In the genomic region with DNA sequence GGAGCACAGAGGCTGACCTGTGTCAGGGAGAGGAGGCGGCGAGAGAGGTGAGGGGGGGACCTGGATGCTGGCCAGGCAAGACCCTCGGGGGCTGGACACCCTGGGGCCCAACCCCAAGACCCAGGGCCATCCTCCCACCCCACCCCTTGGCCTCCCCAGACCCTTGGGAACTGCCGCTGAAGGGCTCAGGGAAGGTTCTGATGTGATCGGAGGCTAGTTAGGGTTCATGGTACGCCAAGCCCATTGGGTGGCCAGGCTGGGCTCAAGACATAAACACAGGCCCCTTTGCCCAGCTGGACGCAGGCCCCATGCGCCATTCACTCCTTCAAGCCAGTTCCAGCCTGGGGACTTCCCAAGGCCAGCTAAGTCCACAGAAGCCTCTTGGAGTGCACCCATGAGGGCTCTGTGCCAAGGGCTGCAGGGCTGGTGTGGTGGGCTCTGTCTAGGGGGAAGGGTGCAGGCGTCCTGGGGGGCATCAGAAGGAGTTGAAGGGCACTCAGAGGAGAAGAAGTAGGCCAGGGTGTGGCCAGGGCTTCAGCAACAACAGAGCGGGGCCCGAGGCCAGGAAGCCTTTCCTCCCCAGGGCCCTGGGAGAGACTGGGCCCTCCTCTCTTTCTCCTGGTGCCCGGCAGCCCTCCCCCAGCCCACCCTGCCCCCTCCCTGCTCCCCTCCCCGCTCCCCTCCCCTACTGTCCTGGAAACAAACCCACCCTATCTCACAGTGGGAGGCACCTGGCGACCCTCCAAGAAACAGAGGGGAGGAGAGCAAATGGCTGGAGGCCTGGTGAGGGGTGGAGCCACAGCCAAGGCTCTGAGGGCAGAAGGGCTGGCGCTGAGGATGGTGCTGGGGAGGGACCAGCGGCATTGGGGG, we compare ENCODE assay signal across 9 cellular contexts. TPM values are rescaled to one million over a fixed set of nuclear protein-coding genes. Genes with fewer than 3 reads are reported as not detected.
DNase-seq lines count a peak whose midpoint lies in the region; ATAC-seq and TF ChIP-seq lines count a peak whose summit lies in the region.
"Had no signal": no experiment of that assay in that cellular context is flagged by ENCODE, and none has a peak within 500 bp of the region (broad histone marks: within the 10 kb centered on the region; RNA-seq: fewer than 3 reads in every experiment).

No MANE protein-coding gene starts in this region.

- DNase-seq in GM03348 (ENCODE audit: low spot score) (peak; percentile 81), SK-N-MC (ENCODE audit: low read depth, low spot score) (no peak), left cardiac atrium (peak; percentile 95), sciatic nerve (ENCODE audit: low spot score) (peak; percentile 96), WTC11 (ENCODE audit: low spot score) (no peak)
- no peak for DNase-seq in activated CD4-positive, alpha-beta T cell treated with anti-CD3 and anti-CD28 coated beads, Interleukin-2, amount 50 U/mL, for 1 hour
- DNase-seq in stimulated activated naive CD4-positive, alpha-beta T cell treated with Interleukin-2 at 50 U/mL for 16 hours (lab: John Stamatoyannopoulos, UW): no peak
- DNase-seq: activated naive CD8-positive, alpha-beta T cell treated with anti-CD3 and anti-CD28 coated beads for 36 hours had no signal

- H3K27me3 Mint-ChIP-seq in WTC11 (ENCODE audit: low read depth): peaks cover under 1% of the 10 kb centered on the region; the same call in 1 of the 2 replicates
- H3K27me3 Mint-ChIP-seq: activated naive CD8-positive, alpha-beta T cell treated with anti-CD3 and anti-CD28 coated beads for 36 hours had no signal

- H3K36me3 ChIP-seq in SK-N-MC (ENCODE audit: insufficient read depth, low read length): no peaks in the 10 kb centered on the region

- peak overlapping the region; percentile 49; the same call in 1 of the 2 replicates for H3K4me3 ChIP-seq in SK-N-MC

- H3K9ac ChIP-seq in SK-N-MC (ENCODE audit: insufficient read length): peak overlapping the region; percentile 51

- TF ChIP-seq CTCF in WTC11 (IDR thresholded peaks at IDR 0.05): no peak

- intact Hi-C loops in left cardiac atrium (cut with DNase I) (loop anchor here (1.0 to 10.0 kb wide), 2 partner anchors 60 to 580 kb away; no protein-coding TSS in a partner anchor), sciatic nerve (cut with DNase I) (loop anchor here (10.0 kb wide), 1 partner anchor 1480 kb away; the partner anchor contains the start of gene CD151)

- H3K9me3 Mint-ChIP-seq in WTC11: peaks cover 4% of the 10 kb centered on the region; the same call in 1 of the 2 replicates
- H3K9me3 Mint-ChIP-seq: activated naive CD8-positive, alpha-beta T cell treated with anti-CD3 and anti-CD28 coated beads for 36 hours had no signal

- peak overlapping the region; percentile 42; the same call in 1 of the 2 replicates for H3K27ac ChIP-seq in SK-N-MC

- H3K36me3 Mint-ChIP-seq in WTC11: no peaks in the 10 kb centered on the region

- CTCF ChIA-PET in WTC11 (lab: Charles Lee): interaction anchor here (2.1 kb wide), 1 partner anchor 106 kb away, joined by 11 read pairs; no protein-coding TSS in a partner anchor

- ATAC-seq in left cardiac atrium (peak; percentile 88 to 91), sciatic nerve (peak; percentile 88), GM18868 (IDR thresholded peaks at IDR 0.05; ENCODE audit: unreplicated experiment) (no peak), WTC11 (no peak)

- no peaks in the 10 kb centered on the region for H3K9me3 ChIP-seq in SK-N-MC (ENCODE audit: low read depth, low read length)

- no peak overlapping the region for H3K27ac Mint-ChIP-seq in WTC11
- H3K27ac Mint-ChIP-seq: activated naive CD8-positive, alpha-beta T cell treated with anti-CD3 and anti-CD28 coated beads for 36 hours had no signal

- no peaks in the 10 kb centered on the region for H3K4me1 Mint-ChIP-seq in WTC11

- POLR2A ChIA-PET in WTC11 (lab: Charles Lee): interaction anchor here (1.1 kb wide), 1 partner anchor 62 kb away, joined by 3 read pairs; the partner anchor contains the start of gene CD81

- no peak overlapping the region for H3K4me3 Mint-ChIP-seq in WTC11
- H3K4me3 Mint-ChIP-seq: activated naive CD8-positive, alpha-beta T cell treated with anti-CD3 and anti-CD28 coated beads for 36 hours had no signal

TF ChIP-seq in WTC11, 78 proteins besides CTCF, POLR2A, EP300 and RAD21:
- TF ChIP-seq, protein P1, sequence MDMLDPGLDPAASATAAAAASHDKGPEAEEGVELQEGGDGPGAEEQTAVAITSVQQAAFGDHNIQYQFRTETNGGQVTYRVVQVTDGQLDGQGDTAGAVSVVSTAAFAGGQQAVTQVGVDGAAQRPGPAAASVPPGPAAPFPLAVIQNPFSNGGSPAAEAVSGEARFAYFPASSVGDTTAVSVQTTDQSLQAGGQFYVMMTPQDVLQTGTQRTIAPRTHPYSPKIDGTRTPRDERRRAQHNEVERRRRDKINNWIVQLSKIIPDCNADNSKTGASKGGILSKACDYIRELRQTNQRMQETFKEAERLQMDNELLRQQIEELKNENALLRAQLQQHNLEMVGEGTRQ (CRISPR knock-in tag; IDR thresholded peaks at IDR 0.05): no peak
- TF ChIP-seq ZNF138 (CRISPR knock-in tag; conservative IDR thresholded peaks at IDR 0.05) (no peak), MYBL2 (CRISPR knock-in tag; IDR thresholded peaks at IDR 0.05) (no peak), ARID4B (CRISPR knock-in tag; IDR thresholded peaks at IDR 0.05; ENCODE audit: borderline replicate concordance) (no peak), NR2C2 (CRISPR knock-in tag; IDR thresholded peaks at IDR 0.05) (no peak), SMAD3 (CRISPR knock-in tag; IDR thresholded peaks at IDR 0.05; ENCODE audit: borderline replicate concordance) (no peak), ZNF416 (CRISPR knock-in tag; IDR thresholded peaks at IDR 0.05) (no peak)

RNA-seq across cellular contexts. Expression of gene TSPAN32, which starts 12.9 kb away (rescaled TPM):
- total RNA-seq in left cardiac atrium (10 to 100 TPM; 11.6 to 15.0 TPM), sciatic nerve (7.3 TPM), WTC11 (2021) (0.39 TPM in 1 of 3 replicates, not detected in the others)

RNA-seq across cellular contexts. Expression of gene C11orf21, which starts 13.0 kb away (rescaled TPM):
- total RNA-seq in left cardiac atrium: 10 to 100 TPM in 1 of 2 donors, 1 to 10 TPM in 1; 4.8 to 19.1 TPM
- total RNA-seq in sciatic nerve: 3.1 TPM
- total RNA-seq in WTC11 (2021): 0.11 to 0.24 TPM in 2 of 3 replicates, not detected in the other

RNA-seq across cellular contexts. Expression of gene ASCL2, which starts 44.4 kb away (rescaled TPM):
- under 1 TPM; 0.39 to 0.50 TPM for total RNA-seq in left cardiac atrium
- total RNA-seq in sciatic nerve: 0.80 TPM
- 0.24 to 0.73 TPM (median 0.64 TPM) in 3 replicates for total RNA-seq in WTC11 (2021)

Comparison
In these comparisons a context has a peak if more than half of its experiments do, and no peak if none do; other contexts are left out.
1. DNase-seq: peak in GM03348 (single experiment), left cardiac atrium (single experiment) and sciatic nerve (single experiment); none in SK-N-MC (single experiment), activated CD4-positive, alpha-beta T cell treated with anti-CD3 and anti-CD28 coated beads, Interleukin-2, amount 50 U/mL, for 1 hour (single experiment), WTC11 (single experiment) and stimulated activated naive CD4-positive, alpha-beta T cell treated with Interleukin-2 at 50 U/mL for 16 hours (single experiment).
2. ATAC-seq: peak in left cardiac atrium (2 of 2) and sciatic nerve (single experiment); none in GM18868 (single experiment) and WTC11 (single experiment).